8 cellular contexts compared by ENCODE assay signal in the genomic region with DNA sequence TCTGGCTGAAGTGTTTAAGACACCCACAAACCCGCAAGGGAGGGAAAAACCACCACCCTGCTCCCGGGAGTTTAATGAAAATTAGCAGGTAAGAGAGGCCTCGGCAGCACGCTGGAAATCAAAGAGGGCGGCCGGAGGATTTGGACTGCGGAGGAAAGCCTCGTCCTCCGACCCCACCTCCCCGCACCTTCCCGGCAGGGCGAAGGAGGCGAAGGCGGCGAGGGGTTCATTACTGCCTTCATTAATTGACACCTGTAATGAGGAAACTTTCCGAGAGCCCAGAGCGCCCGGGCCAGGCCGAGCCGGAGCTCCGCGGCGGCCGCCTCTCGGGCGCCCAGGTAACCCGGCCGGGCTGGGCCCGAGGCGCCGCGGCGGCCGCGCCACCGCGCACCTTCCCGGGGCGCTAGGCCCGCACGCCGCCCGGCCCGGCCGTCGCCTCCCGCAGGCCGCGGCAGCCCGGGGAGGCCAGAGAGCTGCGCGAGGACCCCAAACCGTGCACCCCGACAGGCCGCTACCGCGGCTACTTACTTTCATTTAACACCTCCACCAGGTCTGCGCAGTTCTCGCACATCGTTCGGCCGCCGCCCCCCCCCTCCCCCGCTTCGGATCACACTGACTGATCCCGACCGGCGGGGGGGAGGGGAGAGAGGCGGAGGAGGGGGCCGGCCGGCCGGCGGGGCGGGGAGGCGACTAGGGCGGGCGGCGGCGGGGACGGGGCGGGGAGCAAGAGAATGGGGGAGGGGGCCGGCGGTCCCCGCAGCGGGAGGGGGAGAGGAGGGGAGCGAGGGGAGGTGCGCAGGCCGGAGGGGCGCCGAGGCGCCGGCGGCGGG. TPM values are rescaled to one million over a fixed set of nuclear protein-coding genes. Genes with fewer than 3 reads are reported as not detected.
DNase-seq lines count a peak whose midpoint lies in the region; ATAC-seq lines count a peak whose summit lies in the region.

No MANE protein-coding gene starts in this region.

- no peaks in the 10 kb centered on the region for H3K27me3 Mint-ChIP-seq in activated CD4-positive, alpha-beta T cell treated with anti-CD3 and anti-CD28 coated beads for 36 hours

- peak overlapping the region; percentile 83 for H3K4me3 Mint-ChIP-seq in activated CD4-positive, alpha-beta T cell treated with anti-CD3 and anti-CD28 coated beads for 36 hours

- H3K36me3 Mint-ChIP-seq in activated CD4-positive, alpha-beta T cell treated with anti-CD3 and anti-CD28 coated beads for 36 hours (ENCODE audit: low read depth), result peaks cover 30% of the 10 kb centered on the region

- DNase-seq in NCI-H1417 (lab: John Stamatoyannopoulos, UW) (peak; percentile 89 to 95 (median 91)), NCI-H1417 treated with DMSO at 0.1 percent for 48 hours (lab: John Stamatoyannopoulos, UW) (no peak), NCI-H2171 treated with DMSO at 0.1 percent for 48 hours (lab: John Stamatoyannopoulos, UW) (peak; percentile 35), left kidney (ENCODE audit: low read depth, low spot score) (peak; percentile 92)
- peak; percentile 93 for DNase-seq in activated CD4-positive, alpha-beta T cell treated with anti-CD3 and anti-CD28 coated beads for 36 hours
- peak; percentile 81 for DNase-seq in stimulated activated CD4-positive, alpha-beta T cell treated with anti-CD3 and anti-CD28 coated beads, Interleukin-1b, Interleukin-23, amount 100 ng/mL, for 48 hours

- peak overlapping the region; percentile 80 for H3K27ac Mint-ChIP-seq in activated CD4-positive, alpha-beta T cell treated with anti-CD3 and anti-CD28 coated beads for 36 hours

- intact Hi-C loops in activated CD4-positive, alpha-beta T cell treated with anti-CD3 and anti-CD28 coated beads for 36 hours (cut with DNase I, micrococcal nuclease), result loop anchor here (2.0 to 5.0 kb wide), 3 partner anchors 43 to 714 kb away; a partner anchor contains a TSS

- POLR2A ChIA-PET in activated CD4-positive, alpha-beta T cell treated with anti-CD3 and anti-CD28 coated beads for 36 hours (lab: Charles Lee), result interaction anchor here (1.1 kb wide), 1 partner anchor 68 kb away, joined by 4 read pairs; a partner anchor contains a TSS

- no peaks in the 10 kb centered on the region for H3K9me3 Mint-ChIP-seq in activated CD4-positive, alpha-beta T cell treated with anti-CD3 and anti-CD28 coated beads for 36 hours (ENCODE audit: low read depth)

- H3K4me1 Mint-ChIP-seq in activated CD4-positive, alpha-beta T cell treated with anti-CD3 and anti-CD28 coated beads for 36 hours, result peaks cover 31% of the 10 kb centered on the region

- peak; percentile 16 for ATAC-seq in HG02943 (IDR thresholded peaks at IDR 0.05; ENCODE audit: low read depth, unreplicated experiment)
- ATAC-seq in activated CD4-positive, alpha-beta T cell treated with anti-CD3 and anti-CD28 coated beads for 36 hours, result peak; percentile 30

- CTCF ChIA-PET in activated CD4-positive, alpha-beta T cell treated with anti-CD3 and anti-CD28 coated beads for 36 hours (lab: Charles Lee), result interaction anchor here (0.7 kb wide), 1 partner anchor 104 kb away, joined by 3 read pairs; no protein-coding TSS in a partner anchor

- peak overlapping the region; percentile 69 for H3K27ac ChIP-seq in cingulate gyrus (ENCODE audit: low read depth, low read length)

RNA-seq across cellular contexts. Expression of a gene that starts 0.6 kb away (rescaled TPM):
- 10 to 100 TPM; 63.7 to 67.6 TPM for total RNA-seq in activated CD4-positive, alpha-beta T cell treated with anti-CD3 and anti-CD28 coated beads for 36 hours
